ENCODE assay signal across 10 cellular contexts in the genomic region with DNA sequence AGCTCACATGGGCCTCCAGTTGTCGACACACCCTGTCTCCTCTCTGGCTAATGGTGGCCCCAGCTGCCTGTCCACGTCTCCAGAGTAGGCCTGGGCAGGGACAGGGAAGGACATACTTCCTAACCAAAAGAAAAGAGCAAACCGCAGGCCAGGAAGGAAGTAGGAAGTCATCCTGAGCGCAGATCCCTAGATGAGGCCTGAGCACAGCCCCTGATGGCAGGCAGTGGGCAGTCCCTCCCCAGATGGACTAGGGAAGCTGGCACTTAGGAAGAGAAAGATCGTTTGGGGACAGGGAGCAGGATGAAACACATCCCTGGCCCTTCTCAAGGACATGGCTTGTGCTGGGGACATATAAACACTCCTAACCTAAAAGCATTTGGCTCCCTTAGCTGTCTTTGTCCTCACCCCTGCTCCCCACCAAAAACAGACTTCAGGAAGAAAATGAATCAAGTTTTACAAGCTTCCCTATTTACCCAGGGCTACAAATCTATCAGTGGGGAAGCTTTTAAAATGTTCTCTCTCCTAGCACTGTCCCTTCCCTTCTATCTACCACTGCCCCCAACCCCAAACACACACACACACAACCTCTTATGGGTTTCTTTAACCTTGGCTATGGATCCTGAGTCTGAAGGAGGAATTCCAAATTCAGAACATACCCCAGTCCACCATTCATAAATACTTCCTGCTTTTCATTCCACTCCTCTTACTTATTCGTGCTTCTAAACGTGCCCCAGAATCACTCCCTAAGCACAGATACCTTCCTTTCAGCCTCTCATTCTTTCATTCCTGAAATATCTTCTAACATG. TPM values are rescaled to one million over a fixed set of nuclear protein-coding genes. Genes with fewer than 3 reads are reported as not detected.
DNase-seq lines count a peak whose midpoint lies in the region; ATAC-seq and TF ChIP-seq lines count a peak whose summit lies in the region.
"Had no signal": no experiment of that assay in that cellular context is flagged by ENCODE, and none has a peak within 500 bp of the region (broad histone marks: within the 10 kb centered on the region; RNA-seq: fewer than 3 reads in every experiment).

No MANE protein-coding gene starts in this region.

- H3K9me3 Mint-ChIP-seq in stimulated activated naive CD8-positive, alpha-beta T cell treated with anti-CD3 and anti-CD28 coated beads, Interleukin-15, Interleukin-2, amounts not matched to agents 100 ng/mL and 50 ng/mL, for 24 hours: no peaks in the 10 kb centered on the region
- H3K9me3 Mint-ChIP-seq in stimulated activated naive CD8-positive, alpha-beta T cell treated with anti-CD3 and anti-CD28 coated beads, Interleukin-15, amount 100 ng/mL, for 72 hours: no peaks in the 10 kb centered on the region

- peak overlapping the region; percentile 23 for H3K9ac ChIP-seq in mucosa of stomach (ENCODE audit: low read length)

- no peaks in the 10 kb centered on the region for H3K27me3 ChIP-seq in mucosa of stomach (ENCODE audit: control insufficient read depth, insufficient read depth, low read length)
- no peaks in the 10 kb centered on the region for H3K27me3 ChIP-seq in A673 (replicated peaks; ENCODE audit: insufficient read depth, low read depth, low read length, poor library complexity)

- CTCF ChIA-PET in A673 (lab: Charles Lee): no interaction called here

- POLR2A ChIA-PET in A673 (lab: Charles Lee; ENCODE audit: low non-redundant PET): no interaction called here

- H3K9me3 ChIP-seq in mucosa of stomach (ENCODE audit: control insufficient read depth, low read length) (no peaks in the 10 kb centered on the region), A673 (ENCODE audit: low read depth, low read length, poor library complexity, severe bottlenecking) (no peaks in the 10 kb centered on the region)

- no TSS peak for BruUV-seq in A673 (replicated peaks; lab: Mats Ljungman, UMichigan)

- ATAC-seq in stimulated activated naive CD8-positive, alpha-beta T cell treated with anti-CD3 and anti-CD28 coated beads, Interleukin-15, amount 100 ng/mL, for 72 hours: no peak
- no peak for ATAC-seq in activated CD4-positive, CD25-positive, alpha-beta regulatory T cell treated with anti-CD3 and anti-CD28 coated beads, Interleukin-2, amount 50 U/mL, for 24 hours
- ATAC-seq in GM19328 (IDR thresholded peaks at IDR 0.05; ENCODE audit: unreplicated experiment) (no peak), HG03025 (IDR thresholded peaks at IDR 0.05; ENCODE audit: low FRiP score, unreplicated experiment) (no peak)
- ATAC-seq: Panc1 had no signal

- H3K4me3 Mint-ChIP-seq in stimulated activated naive CD8-positive, alpha-beta T cell treated with anti-CD3 and anti-CD28 coated beads, Interleukin-15, Interleukin-2, amounts not matched to agents 100 ng/mL and 50 ng/mL, for 24 hours: no peak overlapping the region
- no peak overlapping the region for H3K4me3 Mint-ChIP-seq in stimulated activated naive CD8-positive, alpha-beta T cell treated with anti-CD3 and anti-CD28 coated beads, Interleukin-15, amount 100 ng/mL, for 72 hours

- no peak for TF ChIP-seq CTCF in A673 (conservative IDR thresholded peaks at IDR 0.05; ENCODE audit: low read depth, low read length)

- peaks cover 14% of the 10 kb centered on the region for H3K36me3 Mint-ChIP-seq in stimulated activated naive CD8-positive, alpha-beta T cell treated with anti-CD3 and anti-CD28 coated beads, Interleukin-15, Interleukin-2, amounts not matched to agents 100 ng/mL and 50 ng/mL, for 24 hours (ENCODE audit: low read depth)

- no peak for DNase-seq in stimulated activated naive CD8-positive, alpha-beta T cell treated with anti-CD3 and anti-CD28 coated beads, Interleukin-15, amount 100 ng/mL, for 72 hours
- peak; percentile 32 for DNase-seq in dermis blood vessel endothelial cell
- DNase-seq in A673 (ENCODE audit: low spot score): no peak
- DNase-seq: activated CD8-positive, alpha-beta memory T cell treated with anti-CD3 and anti-CD28 coated beads, Interleukin-2, amount 50 U/mL, for 4 hours had no signal

- peak overlapping the region; percentile 3 for H3K27ac Mint-ChIP-seq in stimulated activated naive CD8-positive, alpha-beta T cell treated with anti-CD3 and anti-CD28 coated beads, Interleukin-15, Interleukin-2, amounts not matched to agents 100 ng/mL and 50 ng/mL, for 24 hours
- H3K27ac Mint-ChIP-seq in stimulated activated naive CD8-positive, alpha-beta T cell treated with anti-CD3 and anti-CD28 coated beads, Interleukin-15, amount 100 ng/mL, for 72 hours: peak overlapping the region in 1 of 2 donors; percentile 7

- intact Hi-C loops in A673 (cut with micrococcal nuclease; ENCODE audit: unreplicated experiment): no loop called here

- H3K4me1 ChIP-seq in mucosa of stomach (ENCODE audit: control insufficient read depth, insufficient read depth, low read length) (peaks cover 43% of the 10 kb centered on the region), A673 (ENCODE audit: insufficient read depth, low read length, poor library complexity, severe bottlenecking) (no peaks in the 10 kb centered on the region)

- no peaks in the 10 kb centered on the region for H3K36me3 ChIP-seq in mucosa of stomach (ENCODE audit: control insufficient read depth, insufficient read depth, low read length)
- no peaks in the 10 kb centered on the region for H3K36me3 ChIP-seq in A673 (ENCODE audit: insufficient read depth, low read length, poor library complexity, severe bottlenecking)

- H3K4me3 ChIP-seq in mucosa of stomach (ENCODE audit: low read length): no peak overlapping the region
- no peak overlapping the region for H3K4me3 ChIP-seq in A673 (ENCODE audit: low read depth, low read length, poor library complexity, severe bottlenecking)

- no peaks in the 10 kb centered on the region for H3K27me3 Mint-ChIP-seq in stimulated activated naive CD8-positive, alpha-beta T cell treated with anti-CD3 and anti-CD28 coated beads, Interleukin-15, Interleukin-2, amounts not matched to agents 100 ng/mL and 50 ng/mL, for 24 hours
- H3K27me3 Mint-ChIP-seq in stimulated activated naive CD8-positive, alpha-beta T cell treated with anti-CD3 and anti-CD28 coated beads, Interleukin-15, amount 100 ng/mL, for 72 hours: no peaks in the 10 kb centered on the region

- H3K27ac ChIP-seq in A673 (ENCODE audit: low read depth, low read length, poor library complexity, severe bottlenecking): no peak overlapping the region

- H3K4me1 Mint-ChIP-seq in stimulated activated naive CD8-positive, alpha-beta T cell treated with anti-CD3 and anti-CD28 coated beads, Interleukin-15, Interleukin-2, amounts not matched to agents 100 ng/mL and 50 ng/mL, for 24 hours (ENCODE audit: low read depth): peaks cover 35% of the 10 kb centered on the region
- peaks cover 73% of the 10 kb centered on the region for H3K4me1 Mint-ChIP-seq in stimulated activated naive CD8-positive, alpha-beta T cell treated with anti-CD3 and anti-CD28 coated beads, Interleukin-15, amount 100 ng/mL, for 72 hours

RNA-seq across cellular contexts. Expression of a gene that starts 21.1 kb away (rescaled TPM):
- total RNA-seq in dermis blood vessel endothelial cell (6.6 and 9.6 TPM in 2 replicates), A673 (2021) (43.0 and 55.1 TPM in 2 replicates)
